2 cellular contexts compared by ENCODE assay signal in the genomic region with DNA sequence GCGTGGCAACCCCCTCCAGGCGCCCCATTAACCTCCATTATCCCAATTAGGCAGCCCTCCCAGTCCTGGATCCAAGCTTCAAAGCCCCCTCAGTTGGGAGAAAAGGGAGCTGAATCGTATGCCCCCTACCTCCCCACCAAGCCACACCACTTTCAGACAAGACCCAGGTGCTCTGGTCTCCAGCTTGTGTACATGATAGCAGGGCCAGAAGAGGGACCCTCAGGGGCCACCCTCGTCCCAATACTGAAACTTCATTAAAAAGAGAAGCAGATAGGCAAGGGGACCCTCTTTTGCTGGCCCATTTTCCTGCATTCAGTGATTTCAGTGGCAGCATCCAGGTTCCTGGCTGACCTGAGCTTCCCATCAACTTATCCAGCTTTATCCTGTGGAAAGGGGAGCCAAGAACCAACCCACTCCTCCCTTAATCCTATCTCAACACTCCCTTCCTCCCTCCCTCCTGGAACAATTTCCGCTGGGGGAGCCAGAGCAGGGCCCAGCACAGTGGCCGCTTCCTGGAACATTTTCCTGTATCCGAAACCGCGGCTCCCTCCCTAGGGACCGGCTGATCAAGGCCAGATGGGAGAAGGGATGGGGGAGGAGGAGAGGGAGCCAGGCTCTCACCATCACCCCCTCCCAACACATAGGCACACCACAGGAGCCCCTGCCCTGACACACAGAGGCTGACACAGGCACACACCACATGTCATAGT.
TF ChIP-seq lines count a peak whose summit lies in the region.

No MANE protein-coding gene starts in this region.

TF ChIP-seq in HEK293, 187 proteins besides CTCF, POLR2A, EP300 and RAD21 (continued from another document):
- TF ChIP-seq, protein P1, sequence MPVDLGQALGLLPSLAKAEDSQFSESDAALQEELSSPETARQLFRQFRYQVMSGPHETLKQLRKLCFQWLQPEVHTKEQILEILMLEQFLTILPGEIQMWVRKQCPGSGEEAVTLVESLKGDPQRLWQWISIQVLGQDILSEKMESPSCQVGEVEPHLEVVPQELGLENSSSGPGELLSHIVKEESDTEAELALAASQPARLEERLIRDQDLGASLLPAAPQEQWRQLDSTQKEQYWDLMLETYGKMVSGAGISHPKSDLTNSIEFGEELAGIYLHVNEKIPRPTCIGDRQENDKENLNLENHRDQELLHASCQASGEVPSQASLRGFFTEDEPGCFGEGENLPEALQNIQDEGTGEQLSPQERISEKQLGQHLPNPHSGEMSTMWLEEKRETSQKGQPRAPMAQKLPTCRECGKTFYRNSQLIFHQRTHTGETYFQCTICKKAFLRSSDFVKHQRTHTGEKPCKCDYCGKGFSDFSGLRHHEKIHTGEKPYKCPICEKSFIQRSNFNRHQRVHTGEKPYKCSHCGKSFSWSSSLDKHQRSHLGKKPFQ (tag by site-specific recombination; IDR thresholded peaks at IDR 0.05), result peak; percentile 51; the same call in 1 of the 2 replicates
- TF ChIP-seq ZNF221 (tag by site-specific recombination; IDR thresholded peaks at IDR 0.05; ENCODE audit: borderline replicate concordance), result no peak
- TF ChIP-seq, protein P2, sequence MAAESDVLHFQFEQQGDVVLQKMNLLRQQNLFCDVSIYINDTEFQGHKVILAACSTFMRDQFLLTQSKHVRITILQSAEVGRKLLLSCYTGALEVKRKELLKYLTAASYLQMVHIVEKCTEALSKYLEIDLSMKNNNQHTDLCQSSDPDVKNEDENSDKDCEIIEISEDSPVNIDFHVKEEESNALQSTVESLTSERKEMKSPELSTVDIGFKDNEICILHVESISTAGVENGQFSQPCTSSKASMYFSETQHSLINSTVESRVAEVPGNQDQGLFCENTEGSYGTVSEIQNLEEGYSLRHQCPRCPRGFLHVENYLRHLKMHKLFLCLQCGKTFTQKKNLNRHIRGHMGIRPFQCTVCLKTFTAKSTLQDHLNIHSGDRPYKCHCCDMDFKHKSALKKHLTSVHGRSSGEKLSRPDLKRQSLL (tag by site-specific recombination; IDR thresholded peaks at IDR 0.05), result no peak
- TF ChIP-seq, protein P3, sequence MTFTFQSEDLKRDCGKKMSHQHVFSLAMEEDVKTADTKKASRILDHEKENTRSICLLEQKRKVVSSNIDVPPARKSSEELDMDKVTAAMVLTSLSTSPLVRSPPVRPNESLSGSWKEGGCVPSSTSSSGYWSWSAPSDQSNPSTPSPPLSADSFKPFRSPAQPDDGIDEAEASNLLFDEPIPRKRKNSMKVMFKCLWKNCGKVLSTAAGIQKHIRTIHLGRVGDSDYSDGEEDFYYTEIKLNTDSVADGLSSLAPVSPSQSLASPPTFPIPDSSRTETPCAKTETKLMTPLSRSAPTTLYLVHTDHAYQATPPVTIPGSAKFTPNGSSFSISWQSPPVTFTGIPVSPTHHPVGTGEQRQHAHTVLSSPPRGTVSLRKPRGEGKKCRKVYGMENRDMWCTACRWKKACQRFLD (tag by site-specific recombination; IDR thresholded peaks at IDR 0.05), result no peak
- TF ChIP-seq ZNF341 (tag by site-specific recombination; IDR thresholded peaks at IDR 0.05; ENCODE audit: low read depth), result peak; percentile 9; the same call in 1 of the 2 replicates
- TF ChIP-seq IKZF3 (tag by site-specific recombination; IDR thresholded peaks at IDR 0.05), result no peak
- TF ChIP-seq ZNF549 (tag by site-specific recombination; IDR thresholded peaks at IDR 0.05), result no peak
- TF ChIP-seq ZNF19 (tag by site-specific recombination; IDR thresholded peaks at IDR 0.05; ENCODE audit: low read depth), result no peak
- no peak for TF ChIP-seq ZFP69B (tag by site-specific recombination; IDR thresholded peaks at IDR 0.05)
- TF ChIP-seq ZNF433 (tag by site-specific recombination; IDR thresholded peaks at IDR 0.05; ENCODE audit: low read depth), result no peak
- peak; percentile 67; the same call in 1 of the 2 replicates for TF ChIP-seq ZNF600 (tag by site-specific recombination; IDR thresholded peaks at IDR 0.05)
- TF ChIP-seq ZNF138 (tag by site-specific recombination; IDR thresholded peaks at IDR 0.05; ENCODE audit: borderline replicate concordance), result no peak
- no peak for TF ChIP-seq ZBTB17 (tag by site-specific recombination; IDR thresholded peaks at IDR 0.05)
- no peak for TF ChIP-seq ZNF585B (tag by site-specific recombination; IDR thresholded peaks at IDR 0.05)
- TF ChIP-seq ZNF366 (tag by site-specific recombination; conservative IDR thresholded peaks at IDR 0.05), result peak; percentile 39
- TF ChIP-seq, protein P4, sequence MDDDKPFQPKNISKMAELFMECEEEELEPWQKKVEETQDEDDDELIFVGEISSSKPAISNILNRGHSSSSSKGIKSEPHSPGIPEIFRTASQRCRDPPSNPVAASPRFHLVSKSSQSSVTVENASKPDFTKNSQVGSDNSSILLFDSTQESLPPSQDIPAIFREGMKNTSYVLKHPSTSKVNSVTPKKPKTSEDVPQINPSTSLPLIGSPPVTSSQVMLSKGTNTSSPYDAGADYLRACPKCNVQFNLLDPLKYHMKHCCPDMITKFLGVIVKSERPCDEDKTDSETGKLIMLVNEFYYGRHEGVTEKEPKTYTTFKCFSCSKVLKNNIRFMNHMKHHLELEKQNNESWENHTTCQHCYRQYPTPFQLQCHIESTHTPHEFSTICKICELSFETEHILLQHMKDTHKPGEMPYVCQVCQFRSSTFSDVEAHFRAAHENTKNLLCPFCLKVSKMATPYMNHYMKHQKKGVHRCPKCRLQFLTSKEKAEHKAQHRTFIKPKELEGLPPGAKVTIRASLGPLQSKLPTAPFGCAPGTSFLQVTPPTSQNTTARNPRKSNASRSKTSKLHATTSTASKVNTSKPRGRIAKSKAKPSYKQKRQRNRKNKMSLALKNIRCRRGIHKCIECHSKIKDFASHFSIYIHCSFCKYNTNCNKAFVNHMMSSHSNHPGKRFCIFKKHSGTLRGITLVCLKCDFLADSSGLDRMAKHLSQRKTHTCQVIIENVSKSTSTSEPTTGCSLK (tag by site-specific recombination; IDR thresholded peaks at IDR 0.05), result no peak
- peak; percentile 67 for TF ChIP-seq WT1 (tag by site-specific recombination; IDR thresholded peaks at IDR 0.05)
- peak; percentile 73 for TF ChIP-seq ZBTB20 (tag by site-specific recombination; IDR thresholded peaks at IDR 0.05)
- TF ChIP-seq ZNF214 (tag by site-specific recombination; IDR thresholded peaks at IDR 0.05; ENCODE audit: borderline replicate concordance), result no peak
- TF ChIP-seq, protein P5, sequence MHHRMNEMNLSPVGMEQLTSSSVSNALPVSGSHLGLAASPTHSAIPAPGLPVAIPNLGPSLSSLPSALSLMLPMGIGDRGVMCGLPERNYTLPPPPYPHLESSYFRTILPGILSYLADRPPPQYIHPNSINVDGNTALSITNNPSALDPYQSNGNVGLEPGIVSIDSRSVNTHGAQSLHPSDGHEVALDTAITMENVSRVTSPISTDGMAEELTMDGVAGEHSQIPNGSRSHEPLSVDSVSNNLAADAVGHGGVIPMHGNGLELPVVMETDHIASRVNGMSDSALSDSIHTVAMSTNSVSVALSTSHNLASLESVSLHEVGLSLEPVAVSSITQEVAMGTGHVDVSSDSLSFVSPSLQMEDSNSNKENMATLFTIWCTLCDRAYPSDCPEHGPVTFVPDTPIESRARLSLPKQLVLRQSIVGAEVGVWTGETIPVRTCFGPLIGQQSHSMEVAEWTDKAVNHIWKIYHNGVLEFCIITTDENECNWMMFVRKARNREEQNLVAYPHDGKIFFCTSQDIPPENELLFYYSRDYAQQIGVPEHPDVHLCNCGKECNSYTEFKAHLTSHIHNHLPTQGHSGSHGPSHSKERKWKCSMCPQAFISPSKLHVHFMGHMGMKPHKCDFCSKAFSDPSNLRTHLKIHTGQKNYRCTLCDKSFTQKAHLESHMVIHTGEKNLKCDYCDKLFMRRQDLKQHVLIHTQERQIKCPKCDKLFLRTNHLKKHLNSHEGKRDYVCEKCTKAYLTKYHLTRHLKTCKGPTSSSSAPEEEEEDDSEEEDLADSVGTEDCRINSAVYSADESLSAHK (tag by site-specific recombination; IDR thresholded peaks at IDR 0.05), result no peak
- TF ChIP-seq ZNF626 (tag by site-specific recombination; IDR thresholded peaks at IDR 0.05), result no peak

TF ChIP-seq in WTC11, 78 proteins besides CTCF, POLR2A, EP300 and RAD21 (continued from another document):
- TF ChIP-seq, protein P6, sequence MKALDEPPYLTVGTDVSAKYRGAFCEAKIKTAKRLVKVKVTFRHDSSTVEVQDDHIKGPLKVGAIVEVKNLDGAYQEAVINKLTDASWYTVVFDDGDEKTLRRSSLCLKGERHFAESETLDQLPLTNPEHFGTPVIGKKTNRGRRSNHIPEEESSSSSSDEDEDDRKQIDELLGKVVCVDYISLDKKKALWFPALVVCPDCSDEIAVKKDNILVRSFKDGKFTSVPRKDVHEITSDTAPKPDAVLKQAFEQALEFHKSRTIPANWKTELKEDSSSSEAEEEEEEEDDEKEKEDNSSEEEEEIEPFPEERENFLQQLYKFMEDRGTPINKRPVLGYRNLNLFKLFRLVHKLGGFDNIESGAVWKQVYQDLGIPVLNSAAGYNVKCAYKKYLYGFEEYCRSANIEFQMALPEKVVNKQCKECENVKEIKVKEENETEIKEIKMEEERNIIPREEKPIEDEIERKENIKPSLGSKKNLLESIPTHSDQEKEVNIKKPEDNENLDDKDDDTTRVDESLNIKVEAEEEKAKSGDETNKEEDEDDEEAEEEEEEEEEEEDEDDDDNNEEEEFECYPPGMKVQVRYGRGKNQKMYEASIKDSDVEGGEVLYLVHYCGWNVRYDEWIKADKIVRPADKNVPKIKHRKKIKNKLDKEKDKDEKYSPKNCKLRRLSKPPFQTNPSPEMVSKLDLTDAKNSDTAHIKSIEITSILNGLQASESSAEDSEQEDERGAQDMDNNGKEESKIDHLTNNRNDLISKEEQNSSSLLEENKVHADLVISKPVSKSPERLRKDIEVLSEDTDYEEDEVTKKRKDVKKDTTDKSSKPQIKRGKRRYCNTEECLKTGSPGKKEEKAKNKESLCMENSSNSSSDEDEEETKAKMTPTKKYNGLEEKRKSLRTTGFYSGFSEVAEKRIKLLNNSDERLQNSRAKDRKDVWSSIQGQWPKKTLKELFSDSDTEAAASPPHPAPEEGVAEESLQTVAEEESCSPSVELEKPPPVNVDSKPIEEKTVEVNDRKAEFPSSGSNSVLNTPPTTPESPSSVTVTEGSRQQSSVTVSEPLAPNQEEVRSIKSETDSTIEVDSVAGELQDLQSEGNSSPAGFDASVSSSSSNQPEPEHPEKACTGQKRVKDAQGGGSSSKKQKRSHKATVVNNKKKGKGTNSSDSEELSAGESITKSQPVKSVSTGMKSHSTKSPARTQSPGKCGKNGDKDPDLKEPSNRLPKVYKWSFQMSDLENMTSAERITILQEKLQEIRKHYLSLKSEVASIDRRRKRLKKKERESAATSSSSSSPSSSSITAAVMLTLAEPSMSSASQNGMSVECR (CRISPR knock-in tag; IDR thresholded peaks at IDR 0.05; ENCODE audit: borderline replicate concordance), result no peak
- TF ChIP-seq CBFB (CRISPR knock-in tag; IDR thresholded peaks at IDR 0.05; ENCODE audit: low read depth), result no peak
- TF ChIP-seq ZNF396 (CRISPR knock-in tag; IDR thresholded peaks at IDR 0.05; ENCODE audit: borderline replicate concordance), result no peak
- TF ChIP-seq, protein P7, sequence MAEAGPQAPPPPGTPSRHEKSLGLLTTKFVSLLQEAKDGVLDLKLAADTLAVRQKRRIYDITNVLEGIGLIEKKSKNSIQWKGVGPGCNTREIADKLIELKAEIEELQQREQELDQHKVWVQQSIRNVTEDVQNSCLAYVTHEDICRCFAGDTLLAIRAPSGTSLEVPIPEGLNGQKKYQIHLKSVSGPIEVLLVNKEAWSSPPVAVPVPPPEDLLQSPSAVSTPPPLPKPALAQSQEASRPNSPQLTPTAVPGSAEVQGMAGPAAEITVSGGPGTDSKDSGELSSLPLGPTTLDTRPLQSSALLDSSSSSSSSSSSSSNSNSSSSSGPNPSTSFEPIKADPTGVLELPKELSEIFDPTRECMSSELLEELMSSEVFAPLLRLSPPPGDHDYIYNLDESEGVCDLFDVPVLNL (CRISPR knock-in tag; IDR thresholded peaks at IDR 0.05; ENCODE audit: borderline replicate concordance, low read depth), result no peak
- TF ChIP-seq, protein P8, sequence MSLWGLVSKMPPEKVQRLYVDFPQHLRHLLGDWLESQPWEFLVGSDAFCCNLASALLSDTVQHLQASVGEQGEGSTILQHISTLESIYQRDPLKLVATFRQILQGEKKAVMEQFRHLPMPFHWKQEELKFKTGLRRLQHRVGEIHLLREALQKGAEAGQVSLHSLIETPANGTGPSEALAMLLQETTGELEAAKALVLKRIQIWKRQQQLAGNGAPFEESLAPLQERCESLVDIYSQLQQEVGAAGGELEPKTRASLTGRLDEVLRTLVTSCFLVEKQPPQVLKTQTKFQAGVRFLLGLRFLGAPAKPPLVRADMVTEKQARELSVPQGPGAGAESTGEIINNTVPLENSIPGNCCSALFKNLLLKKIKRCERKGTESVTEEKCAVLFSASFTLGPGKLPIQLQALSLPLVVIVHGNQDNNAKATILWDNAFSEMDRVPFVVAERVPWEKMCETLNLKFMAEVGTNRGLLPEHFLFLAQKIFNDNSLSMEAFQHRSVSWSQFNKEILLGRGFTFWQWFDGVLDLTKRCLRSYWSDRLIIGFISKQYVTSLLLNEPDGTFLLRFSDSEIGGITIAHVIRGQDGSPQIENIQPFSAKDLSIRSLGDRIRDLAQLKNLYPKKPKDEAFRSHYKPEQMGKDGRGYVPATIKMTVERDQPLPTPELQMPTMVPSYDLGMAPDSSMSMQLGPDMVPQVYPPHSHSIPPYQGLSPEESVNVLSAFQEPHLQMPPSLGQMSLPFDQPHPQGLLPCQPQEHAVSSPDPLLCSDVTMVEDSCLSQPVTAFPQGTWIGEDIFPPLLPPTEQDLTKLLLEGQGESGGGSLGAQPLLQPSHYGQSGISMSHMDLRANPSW (CRISPR knock-in tag; conservative IDR thresholded peaks at IDR 0.05; ENCODE audit: low read depth), result no peak
- TF ChIP-seq, protein P9, sequence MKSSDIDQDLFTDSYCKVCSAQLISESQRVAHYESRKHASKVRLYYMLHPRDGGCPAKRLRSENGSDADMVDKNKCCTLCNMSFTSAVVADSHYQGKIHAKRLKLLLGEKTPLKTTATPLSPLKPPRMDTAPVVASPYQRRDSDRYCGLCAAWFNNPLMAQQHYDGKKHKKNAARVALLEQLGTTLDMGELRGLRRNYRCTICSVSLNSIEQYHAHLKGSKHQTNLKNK (CRISPR knock-in tag; IDR thresholded peaks at IDR 0.05), result no peak
- TF ChIP-seq PRRX2 (CRISPR knock-in tag; IDR thresholded peaks at IDR 0.05), result no peak
- no peak for TF ChIP-seq ZNF263 (CRISPR knock-in tag; IDR thresholded peaks at IDR 0.05; ENCODE audit: low read depth)
- TF ChIP-seq IRF2 (CRISPR knock-in tag; IDR thresholded peaks at IDR 0.05; ENCODE audit: borderline replicate concordance, low read depth), result no peak
- no peak for TF ChIP-seq SOX15 (CRISPR knock-in tag; IDR thresholded peaks at IDR 0.05)
- TF ChIP-seq ZNF232 (CRISPR knock-in tag; IDR thresholded peaks at IDR 0.05), result no peak
TF ChIP-seq in WTC11: peak in this region for 0.
